In the genomic region with DNA sequence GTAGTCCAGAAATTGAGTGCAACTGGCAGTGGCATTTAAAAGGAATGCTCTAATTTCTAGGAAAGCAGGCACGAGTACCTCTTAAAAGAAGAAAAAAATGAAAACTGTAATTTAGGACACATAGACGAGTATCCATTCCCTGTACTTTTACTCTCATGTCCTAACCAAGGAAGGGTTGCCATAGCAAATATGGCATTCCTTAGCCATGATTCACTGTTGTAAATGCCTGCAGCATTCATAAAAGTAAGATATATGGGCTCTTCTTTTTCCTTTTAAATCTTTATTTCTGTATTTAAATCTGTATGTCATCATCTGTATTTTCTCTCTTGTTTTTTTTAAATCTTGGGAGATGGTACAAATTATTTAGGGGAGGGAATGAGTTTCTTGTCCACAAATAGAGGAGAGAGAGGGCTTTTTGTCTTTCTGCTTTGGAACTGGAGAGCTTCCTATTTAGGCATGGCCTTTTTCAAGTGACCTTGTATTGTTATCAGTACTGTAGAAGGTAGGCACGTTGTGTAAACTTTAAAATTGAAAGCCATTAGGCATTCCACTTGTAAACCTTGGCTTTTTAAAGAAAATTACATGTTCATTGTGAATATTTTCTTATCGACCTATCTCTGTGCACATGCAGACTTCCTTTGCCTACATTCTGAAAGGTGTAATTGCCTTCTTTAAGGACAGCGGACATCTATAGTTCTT, we compare ENCODE assay signal across 1 cellular context.
TF ChIP-seq lines count a peak whose summit lies in the region.

No MANE protein-coding gene starts in this region.

TF ChIP-seq in HepG2, 621 proteins besides CTCF, POLR2A, EP300 and RAD21 (continued from another document and continues in another):
- TF ChIP-seq, protein P1, sequence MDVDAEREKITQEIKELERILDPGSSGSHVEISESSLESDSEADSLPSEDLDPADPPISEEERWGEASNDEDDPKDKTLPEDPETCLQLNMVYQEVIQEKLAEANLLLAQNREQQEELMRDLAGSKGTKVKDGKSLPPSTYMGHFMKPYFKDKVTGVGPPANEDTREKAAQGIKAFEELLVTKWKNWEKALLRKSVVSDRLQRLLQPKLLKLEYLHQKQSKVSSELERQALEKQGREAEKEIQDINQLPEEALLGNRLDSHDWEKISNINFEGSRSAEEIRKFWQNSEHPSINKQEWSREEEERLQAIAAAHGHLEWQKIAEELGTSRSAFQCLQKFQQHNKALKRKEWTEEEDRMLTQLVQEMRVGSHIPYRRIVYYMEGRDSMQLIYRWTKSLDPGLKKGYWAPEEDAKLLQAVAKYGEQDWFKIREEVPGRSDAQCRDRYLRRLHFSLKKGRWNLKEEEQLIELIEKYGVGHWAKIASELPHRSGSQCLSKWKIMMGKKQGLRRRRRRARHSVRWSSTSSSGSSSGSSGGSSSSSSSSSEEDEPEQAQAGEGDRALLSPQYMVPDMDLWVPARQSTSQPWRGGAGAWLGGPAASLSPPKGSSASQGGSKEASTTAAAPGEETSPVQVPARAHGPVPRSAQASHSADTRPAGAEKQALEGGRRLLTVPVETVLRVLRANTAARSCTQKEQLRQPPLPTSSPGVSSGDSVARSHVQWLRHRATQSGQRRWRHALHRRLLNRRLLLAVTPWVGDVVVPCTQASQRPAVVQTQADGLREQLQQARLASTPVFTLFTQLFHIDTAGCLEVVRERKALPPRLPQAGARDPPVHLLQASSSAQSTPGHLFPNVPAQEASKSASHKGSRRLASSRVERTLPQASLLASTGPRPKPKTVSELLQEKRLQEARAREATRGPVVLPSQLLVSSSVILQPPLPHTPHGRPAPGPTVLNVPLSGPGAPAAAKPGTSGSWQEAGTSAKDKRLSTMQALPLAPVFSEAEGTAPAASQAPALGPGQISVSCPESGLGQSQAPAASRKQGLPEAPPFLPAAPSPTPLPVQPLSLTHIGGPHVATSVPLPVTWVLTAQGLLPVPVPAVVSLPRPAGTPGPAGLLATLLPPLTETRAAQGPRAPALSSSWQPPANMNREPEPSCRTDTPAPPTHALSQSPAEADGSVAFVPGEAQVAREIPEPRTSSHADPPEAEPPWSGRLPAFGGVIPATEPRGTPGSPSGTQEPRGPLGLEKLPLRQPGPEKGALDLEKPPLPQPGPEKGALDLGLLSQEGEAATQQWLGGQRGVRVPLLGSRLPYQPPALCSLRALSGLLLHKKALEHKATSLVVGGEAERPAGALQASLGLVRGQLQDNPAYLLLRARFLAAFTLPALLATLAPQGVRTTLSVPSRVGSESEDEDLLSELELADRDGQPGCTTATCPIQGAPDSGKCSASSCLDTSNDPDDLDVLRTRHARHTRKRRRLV (CRISPR knock-in tag; IDR thresholded peaks at IDR 0.05): no peak
- no peak for TF ChIP-seq YY1 (IDR thresholded peaks at IDR 0.05; ENCODE audit: insufficient read depth, insufficient replicate concordance, low read depth, low read length)
- TF ChIP-seq ZNF724P (CRISPR knock-in tag; IDR thresholded peaks at IDR 0.05; ENCODE audit: borderline replicate concordance): no peak
- 0 out of 2 replicates have a peak, but pooled peaks have one; percentile 43 for TF ChIP-seq ZNF777 (CRISPR knock-in tag; IDR thresholded peaks at IDR 0.05)
- TF ChIP-seq ZNF556 (CRISPR knock-in tag; IDR thresholded peaks at IDR 0.05; ENCODE audit: borderline replicate concordance): no peak
- TF ChIP-seq, protein P2, sequence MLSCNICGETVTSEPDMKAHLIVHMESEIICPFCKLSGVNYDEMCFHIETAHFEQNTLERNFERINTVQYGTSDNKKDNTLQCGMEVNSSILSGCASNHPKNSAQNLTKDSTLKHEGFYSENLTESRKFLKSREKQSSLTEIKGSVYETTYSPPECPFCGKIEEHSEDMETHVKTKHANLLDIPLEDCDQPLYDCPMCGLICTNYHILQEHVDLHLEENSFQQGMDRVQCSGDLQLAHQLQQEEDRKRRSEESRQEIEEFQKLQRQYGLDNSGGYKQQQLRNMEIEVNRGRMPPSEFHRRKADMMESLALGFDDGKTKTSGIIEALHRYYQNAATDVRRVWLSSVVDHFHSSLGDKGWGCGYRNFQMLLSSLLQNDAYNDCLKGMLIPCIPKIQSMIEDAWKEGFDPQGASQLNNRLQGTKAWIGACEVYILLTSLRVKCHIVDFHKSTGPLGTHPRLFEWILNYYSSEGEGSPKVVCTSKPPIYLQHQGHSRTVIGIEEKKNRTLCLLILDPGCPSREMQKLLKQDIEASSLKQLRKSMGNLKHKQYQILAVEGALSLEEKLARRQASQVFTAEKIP (CRISPR knock-in tag; IDR thresholded peaks at IDR 0.05; ENCODE audit: borderline replicate concordance): no peak
- no peak for TF ChIP-seq PRPF4 (IDR thresholded peaks at IDR 0.05; ENCODE audit: low read depth, low read length, poor library complexity, severe bottlenecking)
- TF ChIP-seq GATAD2A (CRISPR knock-in tag; IDR thresholded peaks at IDR 0.05): peak; percentile 62; the same call in 1 of the 2 replicates
- 0 out of 2 replicates have a peak, but pooled peaks have one; percentile 72 for TF ChIP-seq JUNB (CRISPR knock-in tag; IDR thresholded peaks at IDR 0.05; ENCODE audit: borderline replicate concordance)
- TF ChIP-seq ZNF180 (CRISPR knock-in tag; IDR thresholded peaks at IDR 0.05; ENCODE audit: borderline replicate concordance, low read depth): no peak
- TF ChIP-seq ZNF841 (CRISPR knock-in tag; IDR thresholded peaks at IDR 0.05; ENCODE audit: borderline replicate concordance): no peak
- TF ChIP-seq TAF1 (CRISPR knock-in tag; IDR thresholded peaks at IDR 0.05): no peak
- peak; percentile 17; the same call in 1 of the 2 replicates for TF ChIP-seq ZNF878 (CRISPR knock-in tag; IDR thresholded peaks at IDR 0.05)
- no peak for TF ChIP-seq MEIS2 (CRISPR knock-in tag; IDR thresholded peaks at IDR 0.05)
- no peak for TF ChIP-seq ZNF510 (CRISPR knock-in tag; IDR thresholded peaks at IDR 0.05; ENCODE audit: low read depth)
- TF ChIP-seq ZNF44 (CRISPR knock-in tag; IDR thresholded peaks at IDR 0.05): no peak
- TF ChIP-seq XBP1 (CRISPR knock-in tag; IDR thresholded peaks at IDR 0.05): no peak
- TF ChIP-seq SNAPC2 (CRISPR knock-in tag; IDR thresholded peaks at IDR 0.05): no peak
- TF ChIP-seq EEA1 (CRISPR knock-in tag; IDR thresholded peaks at IDR 0.05; ENCODE audit: borderline replicate concordance): no peak
- TF ChIP-seq MAF1 (CRISPR knock-in tag; IDR thresholded peaks at IDR 0.05; ENCODE audit: borderline replicate concordance): no peak
- TF ChIP-seq, protein P3, sequence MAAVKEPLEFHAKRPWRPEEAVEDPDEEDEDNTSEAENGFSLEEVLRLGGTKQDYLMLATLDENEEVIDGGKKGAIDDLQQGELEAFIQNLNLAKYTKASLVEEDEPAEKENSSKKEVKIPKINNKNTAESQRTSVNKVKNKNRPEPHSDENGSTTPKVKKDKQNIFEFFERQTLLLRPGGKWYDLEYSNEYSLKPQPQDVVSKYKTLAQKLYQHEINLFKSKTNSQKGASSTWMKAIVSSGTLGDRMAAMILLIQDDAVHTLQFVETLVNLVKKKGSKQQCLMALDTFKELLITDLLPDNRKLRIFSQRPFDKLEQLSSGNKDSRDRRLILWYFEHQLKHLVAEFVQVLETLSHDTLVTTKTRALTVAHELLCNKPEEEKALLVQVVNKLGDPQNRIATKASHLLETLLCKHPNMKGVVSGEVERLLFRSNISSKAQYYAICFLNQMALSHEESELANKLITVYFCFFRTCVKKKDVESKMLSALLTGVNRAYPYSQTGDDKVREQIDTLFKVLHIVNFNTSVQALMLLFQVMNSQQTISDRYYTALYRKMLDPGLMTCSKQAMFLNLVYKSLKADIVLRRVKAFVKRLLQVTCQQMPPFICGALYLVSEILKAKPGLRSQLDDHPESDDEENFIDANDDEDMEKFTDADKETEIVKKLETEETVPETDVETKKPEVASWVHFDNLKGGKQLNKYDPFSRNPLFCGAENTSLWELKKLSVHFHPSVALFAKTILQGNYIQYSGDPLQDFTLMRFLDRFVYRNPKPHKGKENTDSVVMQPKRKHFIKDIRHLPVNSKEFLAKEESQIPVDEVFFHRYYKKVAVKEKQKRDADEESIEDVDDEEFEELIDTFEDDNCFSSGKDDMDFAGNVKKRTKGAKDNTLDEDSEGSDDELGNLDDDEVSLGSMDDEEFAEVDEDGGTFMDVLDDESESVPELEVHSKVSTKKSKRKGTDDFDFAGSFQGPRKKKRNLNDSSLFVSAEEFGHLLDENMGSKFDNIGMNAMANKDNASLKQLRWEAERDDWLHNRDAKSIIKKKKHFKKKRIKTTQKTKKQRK (IDR thresholded peaks at IDR 0.05; ENCODE audit: low read length): no peak
- TF ChIP-seq SETDB1 (CRISPR knock-in tag; IDR thresholded peaks at IDR 0.05; ENCODE audit: borderline replicate concordance): no peak
- no peak for TF ChIP-seq CREB1 (IDR thresholded peaks at IDR 0.05)
- peak; percentile 62 for TF ChIP-seq CREB1 (CRISPR knock-in tag; IDR thresholded peaks at IDR 0.05)
- TF ChIP-seq, protein P4, sequence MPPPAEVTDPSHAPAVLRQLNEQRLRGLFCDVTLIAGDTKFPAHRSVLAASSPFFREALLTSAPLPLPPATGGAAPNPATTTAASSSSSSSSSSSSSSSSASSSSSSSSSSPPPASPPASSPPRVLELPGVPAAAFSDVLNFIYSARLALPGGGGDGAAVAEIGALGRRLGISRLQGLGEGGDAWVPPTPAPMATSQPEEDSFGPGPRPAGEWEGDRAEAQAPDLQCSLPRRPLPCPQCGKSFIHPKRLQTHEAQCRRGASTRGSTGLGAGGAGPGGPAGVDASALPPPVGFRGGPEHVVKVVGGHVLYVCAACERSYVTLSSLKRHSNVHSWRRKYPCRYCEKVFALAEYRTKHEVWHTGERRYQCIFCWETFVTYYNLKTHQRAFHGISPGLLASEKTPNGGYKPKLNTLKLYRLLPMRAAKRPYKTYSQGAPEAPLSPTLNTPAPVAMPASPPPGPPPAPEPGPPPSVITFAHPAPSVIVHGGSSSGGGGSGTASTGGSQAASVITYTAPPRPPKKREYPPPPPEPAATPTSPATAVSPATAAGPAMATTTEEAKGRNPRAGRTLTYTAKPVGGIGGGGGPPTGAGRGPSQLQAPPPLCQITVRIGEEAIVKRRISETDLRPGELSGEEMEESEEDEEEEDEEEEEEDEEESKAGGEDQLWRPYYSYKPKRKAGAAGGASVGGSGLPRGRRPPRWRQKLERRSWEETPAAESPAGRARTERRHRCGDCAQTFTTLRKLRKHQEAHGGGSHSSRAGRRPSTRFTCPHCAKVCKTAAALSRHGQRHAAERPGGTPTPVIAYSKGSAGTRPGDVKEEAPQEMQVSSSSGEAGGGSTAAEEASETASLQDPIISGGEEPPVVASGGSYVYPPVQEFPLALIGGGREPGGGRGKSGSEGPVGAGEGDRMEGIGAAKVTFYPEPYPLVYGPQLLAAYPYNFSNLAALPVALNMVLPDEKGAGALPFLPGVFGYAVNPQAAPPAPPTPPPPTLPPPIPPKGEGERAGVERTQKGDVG (CRISPR knock-in tag; IDR thresholded peaks at IDR 0.05; ENCODE audit: borderline replicate concordance): no peak
- TF ChIP-seq YEATS2 (CRISPR knock-in tag; IDR thresholded peaks at IDR 0.05; ENCODE audit: borderline replicate concordance): no peak; the same call in 1 of the 2 replicates
- TF ChIP-seq, protein P5, sequence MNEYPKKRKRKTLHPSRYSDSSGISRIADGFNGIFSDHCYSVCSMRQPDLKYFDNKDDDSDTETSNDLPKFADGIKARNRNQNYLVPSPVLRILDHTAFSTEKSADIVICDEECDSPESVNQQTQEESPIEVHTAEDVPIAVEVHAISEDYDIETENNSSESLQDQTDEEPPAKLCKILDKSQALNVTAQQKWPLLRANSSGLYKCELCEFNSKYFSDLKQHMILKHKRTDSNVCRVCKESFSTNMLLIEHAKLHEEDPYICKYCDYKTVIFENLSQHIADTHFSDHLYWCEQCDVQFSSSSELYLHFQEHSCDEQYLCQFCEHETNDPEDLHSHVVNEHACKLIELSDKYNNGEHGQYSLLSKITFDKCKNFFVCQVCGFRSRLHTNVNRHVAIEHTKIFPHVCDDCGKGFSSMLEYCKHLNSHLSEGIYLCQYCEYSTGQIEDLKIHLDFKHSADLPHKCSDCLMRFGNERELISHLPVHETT (CRISPR knock-in tag; conservative IDR thresholded peaks at IDR 0.05): no peak
- no peak for TF ChIP-seq SCMH1 (CRISPR knock-in tag; IDR thresholded peaks at IDR 0.05; ENCODE audit: borderline replicate concordance)
- TF ChIP-seq, protein P6, sequence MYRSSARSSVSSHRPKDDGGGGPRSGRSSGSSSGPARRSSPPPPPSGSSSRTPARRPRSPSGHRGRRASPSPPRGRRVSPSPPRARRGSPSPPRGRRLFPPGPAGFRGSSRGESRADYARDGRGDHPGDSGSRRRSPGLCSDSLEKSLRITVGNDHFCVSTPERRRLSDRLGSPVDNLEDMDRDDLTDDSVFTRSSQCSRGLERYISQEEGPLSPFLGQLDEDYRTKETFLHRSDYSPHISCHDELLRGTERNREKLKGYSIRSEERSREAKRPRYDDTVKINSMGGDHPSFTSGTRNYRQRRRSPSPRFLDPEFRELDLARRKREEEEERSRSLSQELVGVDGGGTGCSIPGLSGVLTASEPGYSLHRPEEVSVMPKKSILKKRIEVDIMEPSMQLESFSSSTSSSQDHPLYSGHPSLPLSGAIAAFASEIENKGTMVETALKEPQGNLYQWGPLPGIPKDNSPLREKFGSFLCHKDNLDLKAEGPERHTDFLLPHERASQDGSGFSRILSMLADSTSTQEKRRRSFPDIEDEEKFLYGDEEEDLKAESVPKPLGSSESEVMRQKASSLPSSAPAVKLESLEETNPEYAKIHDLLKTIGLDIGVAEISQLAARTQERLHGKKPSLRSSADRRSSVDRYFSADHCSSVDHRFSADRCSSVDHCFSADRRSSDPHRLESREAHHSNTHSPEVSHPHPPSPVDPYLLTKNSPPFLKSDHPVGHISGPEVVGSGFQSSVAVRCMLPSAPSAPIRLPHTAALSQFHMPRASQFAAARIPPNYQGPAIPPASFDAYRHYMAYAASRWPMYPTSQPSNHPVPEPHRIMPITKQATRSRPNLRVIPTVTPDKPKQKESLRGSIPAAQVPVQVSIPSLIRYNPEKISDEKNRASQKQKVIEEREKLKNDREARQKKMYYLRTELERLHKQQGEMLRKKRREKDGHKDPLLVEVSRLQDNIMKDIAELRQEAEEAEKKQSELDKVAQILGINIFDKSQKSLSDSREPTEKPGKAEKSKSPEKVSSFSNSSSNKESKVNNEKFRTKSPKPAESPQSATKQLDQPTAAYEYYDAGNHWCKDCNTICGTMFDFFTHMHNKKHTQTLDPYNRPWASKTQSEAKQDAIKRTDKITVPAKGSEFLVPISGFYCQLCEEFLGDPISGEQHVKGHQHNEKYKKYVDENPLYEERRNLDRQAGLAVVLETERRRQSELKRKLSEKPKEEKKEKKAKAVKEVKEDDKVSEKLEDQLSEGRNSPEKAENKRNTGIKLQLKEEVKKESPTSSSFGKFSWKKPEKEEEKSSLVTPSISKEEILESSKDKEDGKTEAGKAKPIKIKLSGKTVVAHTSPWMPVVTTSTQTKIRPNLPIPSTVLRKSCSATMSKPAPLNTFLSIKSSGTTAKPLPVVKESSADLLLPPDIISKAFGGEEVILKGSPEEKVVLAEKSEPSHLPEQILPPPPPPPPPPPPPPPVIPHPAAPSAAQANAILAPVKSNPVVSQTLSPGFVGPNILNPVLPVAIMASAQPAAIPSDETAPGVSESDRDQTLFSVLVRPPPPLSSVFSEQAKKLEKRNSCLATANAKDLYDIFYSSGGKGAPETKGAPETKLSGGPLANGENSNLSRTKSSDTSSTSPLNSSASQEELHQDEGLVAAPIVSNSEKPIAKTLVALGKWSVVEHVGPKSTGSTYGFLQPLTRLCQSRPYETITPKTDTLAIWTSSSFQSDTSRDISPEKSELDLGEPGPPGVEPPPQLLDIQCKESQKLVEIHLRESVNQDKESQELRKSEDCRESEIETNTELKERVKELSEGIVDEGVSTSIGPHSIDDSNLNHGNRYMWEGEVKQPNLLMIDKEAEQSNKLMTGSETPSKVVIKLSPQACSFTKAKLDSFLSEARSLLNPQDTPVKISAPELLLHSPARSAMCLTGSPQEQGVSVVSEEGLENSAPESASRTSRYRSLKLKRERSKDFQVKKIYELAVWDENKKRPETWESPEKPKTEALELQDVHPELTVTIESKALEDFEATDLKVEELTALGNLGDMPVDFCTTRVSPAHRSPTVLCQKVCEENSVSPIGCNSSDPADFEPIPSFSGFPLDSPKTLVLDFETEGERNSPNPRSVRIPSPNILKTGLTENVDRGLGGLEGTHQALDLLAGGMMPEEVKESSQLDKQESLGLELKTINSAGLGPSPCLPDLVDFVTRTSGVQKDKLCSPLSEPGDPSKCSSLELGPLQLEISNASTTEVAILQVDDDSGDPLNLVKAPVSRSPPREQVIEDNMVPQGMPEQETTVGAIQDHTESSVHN (CRISPR knock-in tag; IDR thresholded peaks at IDR 0.05): no peak
- no peak for TF ChIP-seq GTF2F1 (IDR thresholded peaks at IDR 0.05; ENCODE audit: low read length)
